Comparison of ENCODE assay signal across 10 cellular contexts in the genomic region with DNA sequence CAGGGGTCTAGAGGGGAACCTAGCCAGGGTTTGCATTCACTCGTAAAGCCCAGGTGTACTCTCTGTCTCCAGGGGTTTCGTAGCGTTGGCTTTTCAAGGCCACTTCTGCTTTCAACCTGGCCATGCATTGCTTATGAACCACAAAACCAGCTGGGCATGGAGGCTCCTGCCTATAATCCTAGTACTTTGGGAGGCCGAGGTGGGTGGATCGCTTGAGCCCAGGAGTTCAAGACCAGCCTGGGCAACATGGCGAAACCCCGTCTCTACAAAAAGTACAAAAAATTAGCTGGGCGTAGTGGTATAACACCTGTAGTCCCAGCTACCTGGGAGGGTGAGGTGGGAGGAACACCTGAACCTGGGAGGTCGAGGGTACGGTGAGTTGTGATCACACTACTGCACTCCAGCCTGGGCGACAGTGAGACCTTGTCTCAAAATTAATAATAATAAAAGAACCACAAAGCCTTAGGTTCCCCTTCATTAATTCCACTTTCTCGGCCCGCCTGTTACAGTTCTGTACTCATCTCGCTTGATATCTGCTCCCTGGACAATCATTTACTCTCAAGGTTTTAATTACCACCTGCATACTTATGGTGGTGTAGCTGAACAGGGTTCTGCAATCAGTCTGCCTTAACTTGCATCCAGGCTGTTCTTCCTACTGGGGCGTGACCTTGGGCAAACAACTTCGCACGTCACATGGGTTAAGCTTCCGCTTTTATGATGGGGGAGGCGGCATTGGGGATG. TPM values are rescaled to one million over a fixed set of nuclear protein-coding genes. Genes with fewer than 3 reads are reported as not detected.
DNase-seq lines count a peak whose midpoint lies in the region; ATAC-seq and TF ChIP-seq lines count a peak whose summit lies in the region.
"Had no signal": no experiment of that assay in that cellular context is flagged by ENCODE, and none has a peak within 500 bp of the region (broad histone marks: within the 10 kb centered on the region; RNA-seq: fewer than 3 reads in every experiment).

No MANE protein-coding gene starts in this region.

- H3K4me2 ChIP-seq in OCI-LY7 (ENCODE audit: low read length), result peak overlapping the region; percentile 86

- CTCF ChIA-PET in OCI-LY7 (lab: Charles Lee; ENCODE audit: unreplicated experiment), result interaction anchor here (0.6 to 1.0 kb wide), 2 partner anchors 38 to 180 kb away, joined by 3 read pairs; no protein-coding TSS in a partner anchor

- H3K4me3 ChIP-seq in OCI-LY7 (ENCODE audit: low read depth, low read length, poor library complexity, severe bottlenecking), result peak overlapping the region; percentile 62

- POLR2A ChIA-PET in OCI-LY7 (lab: Charles Lee), result interaction anchor here (0.5 to 4.1 kb wide), 9 partner anchors 9 to 46 kb away, joined by 3 to 39 read pairs (median 4); partner anchors contain the start of genes LAMTOR5 and RBM15

- H3K27ac Mint-ChIP-seq in T-helper 1 cell treated with Interleukin-12 subunit alpha and Interleukin-12 subunit beta and Interleukin-4 antibody, amounts not matched to agents 30 μg/mL and 1 μg/mL, for 36 hours, result peak overlapping the region; percentile 12
- H3K27ac Mint-ChIP-seq in stimulated activated naive B cell treated with anti-CD40 and anti-IgM and Interleukin-4, amounts not matched to agents 10 μg/mL and 1 μg/mL and 100 μg/mL, for 72 hours, result peak overlapping the region; percentile 92

- H3K36me3 Mint-ChIP-seq in T-helper 1 cell treated with Interleukin-12 subunit alpha and Interleukin-12 subunit beta and Interleukin-4 antibody, amounts not matched to agents 30 μg/mL and 1 μg/mL, for 36 hours (ENCODE audit: low read depth), result peaks cover 19% of the 10 kb centered on the region
- peaks cover 12 to 31% of the 10 kb centered on the region in 2 donors for H3K36me3 Mint-ChIP-seq in stimulated activated naive B cell treated with anti-CD40 and anti-IgM and Interleukin-4, amounts not matched to agents 10 μg/mL and 1 μg/mL and 100 μg/mL, for 72 hours

- no peaks in the 10 kb centered on the region for H4K20me1 ChIP-seq in OCI-LY7 (ENCODE audit: insufficient read depth, low read length)

- BruUV-seq in OCI-LY7 (replicated peaks; lab: Mats Ljungman, UMichigan), result TSS peak; percentile 83

- ATAC-seq in HG02798 (IDR thresholded peaks at IDR 0.05; ENCODE audit: poor library complexity, unreplicated experiment) (peak; percentile 67), foreskin keratinocyte (no peak)
- ATAC-seq in stimulated activated naive B cell treated with anti-CD40 and anti-IgM and Interleukin-4, amounts not matched to agents 10 μg/mL and 1 μg/mL and 100 μg/mL, for 72 hours (replicated peaks), result peak; percentile 80 to 81

- no peak for TF ChIP-seq CTCF in OCI-LY7 (conservative IDR thresholded peaks at IDR 0.05; ENCODE audit: low read length)
- no peak for TF ChIP-seq CTCF in foreskin keratinocyte (conservative IDR thresholded peaks at IDR 0.05)

- H3K36me3 ChIP-seq in OCI-LY7 (ENCODE audit: insufficient read depth, low read length), result peaks cover 55% of the 10 kb centered on the region

- intact Hi-C loops in OCI-LY7 (cut with micrococcal nuclease; ENCODE audit: unreplicated experiment), result loop anchor here (1.0 kb wide), 2 partner anchors 22 to 46 kb away; no protein-coding TSS in a partner anchor

- H3K79me2 ChIP-seq in OCI-LY7 (ENCODE audit: insufficient read depth, low read depth, low read length), result peaks cover 5% of the 10 kb centered on the region; the same call in 1 of the 2 replicates

- H3K27me3 ChIP-seq in foreskin keratinocyte, result no peaks in the 10 kb centered on the region

- peak overlapping the region; percentile 17; the same call in 1 of the 2 replicates for H2AFZ ChIP-seq in OCI-LY7 (ENCODE audit: low read length)

- H3K9me2 ChIP-seq in OCI-LY7 (ENCODE audit: insufficient read depth, low read length), result no peaks in the 10 kb centered on the region

- H3K27me3 Mint-ChIP-seq in T-helper 1 cell treated with Interleukin-12 subunit alpha and Interleukin-12 subunit beta and Interleukin-4 antibody, amounts not matched to agents 30 μg/mL and 1 μg/mL, for 36 hours (ENCODE audit: low read depth), result no peaks in the 10 kb centered on the region
- H3K27me3 Mint-ChIP-seq in stimulated activated naive B cell treated with anti-CD40 and anti-IgM and Interleukin-4, amounts not matched to agents 10 μg/mL and 1 μg/mL and 100 μg/mL, for 72 hours, result no peaks in the 10 kb centered on the region

- DNase-seq in T-helper 1 cell, result no peak
- DNase-seq in OCI-LY7 (ENCODE audit: low spot score), result peak; percentile 94
- peak; percentile 75 for DNase-seq in stimulated activated naive B cell treated with anti-CD40 and anti-IgM and Interleukin-4, amounts not matched to agents 10 μg/mL and 1 μg/mL and 100 μg/mL, for 72 hours
- no peak for DNase-seq in NCI-H2107 treated with DMSO at 0.1 percent for 48 hours (lab: John Stamatoyannopoulos, UW; ENCODE audit: unreplicated experiment)
- DNase-seq in NCI-H1048 (lab: John Stamatoyannopoulos, UW), result no peak
- no peak for DNase-seq in foreskin keratinocyte
- DNase-seq: GOT3; stimulated activated CD4-positive, alpha-beta T cell treated with anti-CD3 and anti-CD28 coated beads, Interleukin-12 subunit alpha, Interleukin-12 subunit beta, amount 100 ng/mL, for 4 hours had no signal

- peak overlapping the region; percentile 94 for H3K27ac ChIP-seq in OCI-LY7 (ENCODE audit: low read depth, low read length, poor library complexity, severe bottlenecking)
- H3K27ac ChIP-seq in foreskin keratinocyte, result no peak overlapping the region

- H3K9me3 ChIP-seq in OCI-LY7 (ENCODE audit: low read length), result no peaks in the 10 kb centered on the region

- H3K4me3 Mint-ChIP-seq in T-helper 1 cell treated with Interleukin-12 subunit alpha and Interleukin-12 subunit beta and Interleukin-4 antibody, amounts not matched to agents 30 μg/mL and 1 μg/mL, for 36 hours, result no peak overlapping the region
- peak overlapping the region; percentile 63 to 69 for H3K4me3 Mint-ChIP-seq in stimulated activated naive B cell treated with anti-CD40 and anti-IgM and Interleukin-4, amounts not matched to agents 10 μg/mL and 1 μg/mL and 100 μg/mL, for 72 hours

- H3K4me1 Mint-ChIP-seq in T-helper 1 cell treated with Interleukin-12 subunit alpha and Interleukin-12 subunit beta and Interleukin-4 antibody, amounts not matched to agents 30 μg/mL and 1 μg/mL, for 36 hours (ENCODE audit: low read depth), result peaks cover 16% of the 10 kb centered on the region
- H3K4me1 Mint-ChIP-seq in stimulated activated naive B cell treated with anti-CD40 and anti-IgM and Interleukin-4, amounts not matched to agents 10 μg/mL and 1 μg/mL and 100 μg/mL, for 72 hours, result peaks cover 49 to 76% of the 10 kb centered on the region in 2 donors

- H3K9me3 Mint-ChIP-seq in T-helper 1 cell treated with Interleukin-12 subunit alpha and Interleukin-12 subunit beta and Interleukin-4 antibody, amounts not matched to agents 30 μg/mL and 1 μg/mL, for 36 hours, result no peaks in the 10 kb centered on the region
- H3K9me3 Mint-ChIP-seq in stimulated activated naive B cell treated with anti-CD40 and anti-IgM and Interleukin-4, amounts not matched to agents 10 μg/mL and 1 μg/mL and 100 μg/mL, for 72 hours, result no peaks in the 10 kb centered on the region

- peaks cover 80% of the 10 kb centered on the region for H3K4me1 ChIP-seq in OCI-LY7 (ENCODE audit: insufficient read depth, low read length, poor library complexity, severe bottlenecking)
- no peaks in the 10 kb centered on the region for H3K4me1 ChIP-seq in foreskin keratinocyte

RNA-seq across cellular contexts. Expression of gene SLC16A4, which starts 6.1 kb away (rescaled TPM):
- total RNA-seq in OCI-LY7 (2014; rRNA removed; shearing (Covaris generic)), result 0.22 TPM in 1 of 2 replicates, not detected in the other
- total RNA-seq in OCI-LY7 (2022), result 0.15 and 0.38 TPM in 2 replicates
- total RNA-seq in foreskin keratinocyte, result 0.39 and 1.0 TPM in 2 replicates
- 0.16 and 0.18 TPM in 2 replicates for polyA plus RNA-seq in foreskin keratinocyte

RNA-seq across cellular contexts. Expression of gene LAMTOR5, which starts 22.7 kb away (rescaled TPM):
- total RNA-seq in OCI-LY7 (2014; rRNA removed; shearing (Covaris generic)), result 109 and 111 TPM in 2 replicates
- total RNA-seq in OCI-LY7 (2022) (104 and 123 TPM in 2 replicates), foreskin keratinocyte (75.5 and 92.7 TPM in 2 replicates)
- 214 and 219 TPM in 2 replicates for polyA plus RNA-seq in foreskin keratinocyte

RNA-seq across cellular contexts. Expression of gene RBM15, which starts 45.6 kb away (rescaled TPM):
- 221 and 231 TPM in 2 replicates for total RNA-seq in OCI-LY7 (2014; rRNA removed; shearing (Covaris generic))
- total RNA-seq in OCI-LY7 (2022), result 119 and 137 TPM in 2 replicates
- total RNA-seq in foreskin keratinocyte, result 25.0 and 25.7 TPM in 2 replicates
- polyA plus RNA-seq in foreskin keratinocyte, result 3.0 and 3.2 TPM in 2 replicates

Comparison
In these comparisons a context has a peak if more than half of its experiments do, and no peak if none do; other contexts are left out.
1. DNase-seq: peak in OCI-LY7 (single experiment) and stimulated activated naive B cell treated with anti-CD40 and anti-IgM and Interleukin-4, amounts not matched to agents 10 μg/mL and 1 μg/mL and 100 μg/mL, for 72 hours (single experiment); none in T-helper 1 cell (0 of 5), NCI-H2107 treated with DMSO at 0.1 percent for 48 hours (single experiment), NCI-H1048 (single experiment) and foreskin keratinocyte (0 of 2).